In the genomic region with DNA sequence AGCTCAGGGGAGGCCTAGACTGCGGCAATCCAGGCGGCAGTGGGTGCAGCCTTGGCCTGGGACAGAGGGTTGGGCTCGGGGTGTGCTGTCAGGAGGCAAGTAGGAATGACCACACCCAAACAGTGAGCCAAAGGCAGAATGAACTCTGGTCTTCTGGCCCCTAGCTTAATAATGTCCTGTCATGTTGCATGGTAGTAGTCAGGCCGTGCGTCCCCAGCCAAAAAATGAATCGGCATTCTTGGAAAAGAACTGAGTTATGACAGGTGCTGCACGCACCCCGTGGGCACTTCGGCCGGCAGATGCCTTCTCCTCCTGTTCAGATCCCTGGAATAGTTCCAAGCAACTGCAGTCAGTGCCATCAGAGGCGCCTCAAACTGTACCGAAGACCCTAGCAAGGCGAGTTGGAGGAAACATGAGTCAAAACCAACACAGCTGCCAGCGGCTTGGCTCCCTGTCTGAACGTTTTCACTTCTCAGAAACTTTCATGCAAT, we compare ENCODE assay signal across 15 cellular contexts. TPM values are rescaled to one million over a fixed set of nuclear protein-coding genes. Genes with fewer than 3 reads are reported as not detected.
DNase-seq lines count a peak whose midpoint lies in the region; ATAC-seq and TF ChIP-seq lines count a peak whose summit lies in the region.
"Had no signal": no experiment of that assay in that cellular context is flagged by ENCODE, and none has a peak within 500 bp of the region (broad histone marks: within the 10 kb centered on the region; RNA-seq: fewer than 3 reads in every experiment).

No MANE protein-coding gene starts in this region.

- H3K36me3 ChIP-seq in tibial nerve (peaks cover 0 to 66% (median 0%) of the 10 kb centered on the region in 3 donors), HAP-1 (replicated peaks) (no peaks in the 10 kb centered on the region)
- H3K36me3 ChIP-seq: suprapubic skin had no signal

- H3K27ac ChIP-seq in tibial nerve, result no peak overlapping the region
- H3K27ac ChIP-seq: gastroesophageal sphincter, suprapubic skin had no signal

- TF ChIP-seq EP300 in tibial nerve (IDR thresholded peaks at IDR 0.05), result no peak

- no peak for TF ChIP-seq CTCF in tibial nerve (IDR thresholded peaks at IDR 0.05)

- in situ Hi-C loops in HAP-1 (cut with MboI; ENCODE audit: low sequenced_read_pairs), result no loop called here

- intact Hi-C loops in left colon (cut with DNase I, micrococcal nuclease), result no loop called here

- WGBS in tibial nerve, 2 donors, result 80 to 84% methylated on average over 14 to 15 of the region's 15 CpGs

- peak; percentile 72 for DNase-seq in COLO668 (lab: John Stamatoyannopoulos, UW; ENCODE audit: unreplicated experiment)
- DNase-seq in MV-4-11 (lab: John Stamatoyannopoulos, UW), result peak; percentile 80
- DNase-seq in RPMI8226, result peak; percentile 29
- peak; percentile 66 to 83 for DNase-seq in left colon
- DNase-seq in tibial nerve (ENCODE audit: low spot score in 2 of 2), result no peak
- DNase-seq in HAP-1 (ENCODE audit: low spot score in 2 of 2), result no peak
- no peak for DNase-seq in stimulated activated CD8-positive, alpha-beta memory T cell treated with anti-CD3 and anti-CD28 coated beads, Interleukin-4, amount 100 ng/mL, for 48 hours
- DNase-seq: activated CD8-positive, alpha-beta T cell treated with anti-CD3 and anti-CD28 coated beads, Interleukin-2, amount 10 ng/mL, durations not matched to agents 7 days and 5 days; aorta; effector memory CD8-positive, alpha-beta T cell; immature natural killer cell; MM.1S had no signal

- no peak for TF ChIP-seq POLR2A in tibial nerve (IDR thresholded peaks at IDR 0.05)

- H3K4me1 ChIP-seq in tibial nerve (no peaks in the 10 kb centered on the region), HAP-1 (no peaks in the 10 kb centered on the region)
- H3K4me1 ChIP-seq: gastroesophageal sphincter, suprapubic skin had no signal

- H3K4me3 ChIP-seq in tibial nerve (no peak overlapping the region), HAP-1 (no peak overlapping the region)
- H3K4me3 ChIP-seq: gastroesophageal sphincter, suprapubic skin had no signal

- H3K9me3 ChIP-seq in tibial nerve, result no peaks in the 10 kb centered on the region
- H3K9me3 ChIP-seq in HAP-1, result no peaks in the 10 kb centered on the region
- H3K9me3 ChIP-seq: gastroesophageal sphincter, suprapubic skin had no signal

- H3K27me3 ChIP-seq in tibial nerve, result no peaks in the 10 kb centered on the region
- no peaks in the 10 kb centered on the region for H3K27me3 ChIP-seq in HAP-1 (ENCODE audit: low read depth)
- H3K27me3 ChIP-seq: gastroesophageal sphincter, suprapubic skin had no signal

- ATAC-seq in left colon, result peak; percentile 68
- ATAC-seq in HG03175 (IDR thresholded peaks at IDR 0.05; ENCODE audit: unreplicated experiment), result no peak
- ATAC-seq: activated CD8-positive, alpha-beta T cell treated with anti-CD3 and anti-CD28 coated beads, Interleukin-2, amount 10 ng/mL, durations not matched to agents 7 days and 5 days; effector memory CD8-positive, alpha-beta T cell; gastroesophageal sphincter had no signal

RNA-seq across cellular contexts. Expression of gene ATP7B, which starts 55.9 kb away (rescaled TPM):
- total RNA-seq in left colon (10 to 100 TPM; 18.5 to 27.6 TPM), tibial nerve (1 to 10 TPM; 5.1 to 8.4 (median 6.7) TPM)

RNA-seq across cellular contexts. Expression of gene ALG11, which starts 56.9 kb away (rescaled TPM):
- total RNA-seq in left colon (10 to 100 TPM; 37.2 to 37.7 TPM), tibial nerve (10 to 100 TPM; 12.2 to 24.7 (median 16.4) TPM)

Comparison
In these comparisons a context has a peak if more than half of its experiments do, and no peak if none do; other contexts are left out.
1. DNase-seq: peak in COLO668 (single experiment), MV-4-11 (single experiment), RPMI8226 (single experiment) and left colon (2 of 2); none in tibial nerve (0 of 2), HAP-1 (0 of 2) and stimulated activated CD8-positive, alpha-beta memory T cell treated with anti-CD3 and anti-CD28 coated beads, Interleukin-4, amount 100 ng/mL, for 48 hours (single experiment).